ENCODE assay signal across 8 cellular contexts in the genomic region with DNA sequence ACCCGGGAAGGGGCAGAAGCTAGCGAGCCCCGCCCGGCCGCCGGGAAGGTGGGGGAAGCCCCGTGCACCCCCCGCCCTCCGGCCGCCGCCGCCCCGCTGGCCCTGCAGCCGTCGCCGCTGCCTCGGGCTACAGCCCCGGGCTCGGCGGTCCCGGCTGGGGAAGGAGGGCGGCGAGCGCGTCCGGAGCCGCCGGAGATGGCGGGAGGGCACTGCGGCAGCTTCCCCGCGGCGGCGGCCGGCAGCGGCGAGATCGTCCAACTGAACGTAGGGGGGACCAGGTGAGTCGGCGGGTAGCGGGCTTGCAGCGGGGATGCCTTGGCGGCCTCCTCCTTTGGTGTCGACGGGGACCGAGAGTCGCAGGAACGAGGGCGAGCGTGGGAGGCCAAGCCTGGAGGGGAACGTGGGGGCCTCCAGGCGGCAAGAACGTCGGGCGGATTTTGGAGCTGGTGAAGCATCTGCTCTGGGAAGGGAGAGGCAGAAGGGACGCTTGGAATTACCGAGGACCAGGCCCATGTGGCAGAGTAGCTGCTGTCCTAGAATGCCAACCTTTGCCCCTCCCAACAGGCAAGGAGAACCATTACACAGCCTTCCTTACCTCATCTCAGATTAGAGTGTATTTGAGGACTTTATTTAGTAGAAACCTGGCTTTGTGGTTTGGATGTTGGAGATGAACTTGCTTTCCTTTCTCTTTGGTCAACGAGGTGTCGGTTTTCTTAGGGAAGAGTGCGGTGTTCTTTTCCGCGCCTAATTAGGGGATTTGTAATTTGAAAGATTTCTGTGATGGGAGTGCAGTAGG. TPM values are rescaled to one million over a fixed set of nuclear protein-coding genes. Genes with fewer than 3 reads are reported as not detected.
DNase-seq lines count a peak whose midpoint lies in the region; ATAC-seq and TF ChIP-seq lines count a peak whose summit lies in the region.

No MANE protein-coding gene starts in this region.

- H3K27ac Mint-ChIP-seq in WTC11: peak overlapping the region; percentile 97

- in situ Hi-C loops in ACHN (cut with HindIII; ENCODE audit: low pct_ligation_motif_present, low pct_unique_long_range_greater_than_20kb, low sequenced_read_pairs): no loop called here

- no peaks in the 10 kb centered on the region for H3K36me3 Mint-ChIP-seq in WTC11

- peaks cover 44% of the 10 kb centered on the region for H3K4me1 Mint-ChIP-seq in WTC11

- CTCF ChIA-PET in WTC11 (lab: Charles Lee): no interaction called here

- POLR2A ChIA-PET in WTC11 (lab: Charles Lee): interaction anchor here (0.5 to 1.0 kb wide), 2 partner anchors 10 to 919 kb away, joined by 3 to 4 read pairs; no protein-coding TSS in a partner anchor

- ATAC-seq in GM18511 (IDR thresholded peaks at IDR 0.05; ENCODE audit: unreplicated experiment): peak; percentile 65
- peak; percentile 69 for ATAC-seq in HG02970 (IDR thresholded peaks at IDR 0.05; ENCODE audit: low FRiP score, unreplicated experiment)
- ATAC-seq in WTC11: peak; percentile 62

- peak overlapping the region; percentile 93 for H3K4me3 Mint-ChIP-seq in WTC11

- DNase-seq in ACHN (peak; percentile 70), NCI-H2029 treated with DMSO at 0.1 percent for 48 hours (lab: John Stamatoyannopoulos, UW) (peak; percentile 72), WTC11 (ENCODE audit: low spot score) (peak; percentile 62), dermis blood vessel endothelial cell (peak; percentile 58), lower leg skin (ENCODE audit: low spot score in 2 of 2) (peak in 1 of 2 donors; percentile 85)
- peak; percentile 23 to 37 for DNase-seq in stimulated activated CD4-positive, alpha-beta T cell treated with anti-CD3 and anti-CD28 coated beads, Interleukin-4, amount 100 ng/mL, for 48 hours (ENCODE audit: low read depth in 2 of 2)

- no peak for TF ChIP-seq POLR2A in lower leg skin (IDR thresholded peaks at IDR 0.05)

- peak overlapping the region; percentile 91 for H3K4me3 ChIP-seq in lower leg skin (ENCODE audit: low read depth, poor library complexity, severe bottlenecking)

- TF ChIP-seq CTCF in WTC11 (IDR thresholded peaks at IDR 0.05): no peak
- TF ChIP-seq CTCF in lower leg skin (IDR thresholded peaks at IDR 0.05): no peak

- no peaks in the 10 kb centered on the region for H3K27me3 Mint-ChIP-seq in WTC11 (ENCODE audit: low read depth)

- WGBS in lower leg skin, 2 donors: 0% methylated on average over 27 to 52 of the region's 63 CpGs

- H3K9me3 Mint-ChIP-seq in WTC11: no peaks in the 10 kb centered on the region

- intact Hi-C loops in lower leg skin (cut with DNase I; ENCODE audit: low total_unique reads): no loop called here

TF ChIP-seq in WTC11, 78 proteins besides CTCF, POLR2A, EP300 and RAD21 (continues in another document):
- TF ChIP-seq CREM (CRISPR knock-in tag; IDR thresholded peaks at IDR 0.05) (peak; percentile 32; the same call in 1 of the 2 replicates), CREB1 (CRISPR knock-in tag; IDR thresholded peaks at IDR 0.05) (no peak), ZNF232 (CRISPR knock-in tag; IDR thresholded peaks at IDR 0.05) (no peak), SP1 (CRISPR knock-in tag; conservative IDR thresholded peaks at IDR 0.05) (no peak; the same call in none of the 2 replicates), CBFB (CRISPR knock-in tag; IDR thresholded peaks at IDR 0.05; ENCODE audit: low read depth) (no peak)
- TF ChIP-seq, protein P1, sequence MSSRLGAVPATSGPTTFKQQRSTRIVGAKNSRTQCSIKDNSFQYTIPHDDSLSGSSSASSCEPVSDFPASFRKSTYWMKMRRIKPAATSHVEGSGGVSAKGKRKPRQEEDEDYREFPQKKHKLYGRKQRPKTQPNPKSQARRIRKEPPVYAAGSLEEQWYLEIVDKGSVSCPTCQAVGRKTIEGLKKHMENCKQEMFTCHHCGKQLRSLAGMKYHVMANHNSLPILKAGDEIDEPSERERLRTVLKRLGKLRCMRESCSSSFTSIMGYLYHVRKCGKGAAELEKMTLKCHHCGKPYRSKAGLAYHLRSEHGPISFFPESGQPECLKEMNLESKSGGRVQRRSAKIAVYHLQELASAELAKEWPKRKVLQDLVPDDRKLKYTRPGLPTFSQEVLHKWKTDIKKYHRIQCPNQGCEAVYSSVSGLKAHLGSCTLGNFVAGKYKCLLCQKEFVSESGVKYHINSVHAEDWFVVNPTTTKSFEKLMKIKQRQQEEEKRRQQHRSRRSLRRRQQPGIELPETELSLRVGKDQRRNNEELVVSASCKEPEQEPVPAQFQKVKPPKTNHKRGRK (CRISPR knock-in tag; IDR thresholded peaks at IDR 0.05; ENCODE audit: borderline replicate concordance): no peak
- TF ChIP-seq, protein P2, sequence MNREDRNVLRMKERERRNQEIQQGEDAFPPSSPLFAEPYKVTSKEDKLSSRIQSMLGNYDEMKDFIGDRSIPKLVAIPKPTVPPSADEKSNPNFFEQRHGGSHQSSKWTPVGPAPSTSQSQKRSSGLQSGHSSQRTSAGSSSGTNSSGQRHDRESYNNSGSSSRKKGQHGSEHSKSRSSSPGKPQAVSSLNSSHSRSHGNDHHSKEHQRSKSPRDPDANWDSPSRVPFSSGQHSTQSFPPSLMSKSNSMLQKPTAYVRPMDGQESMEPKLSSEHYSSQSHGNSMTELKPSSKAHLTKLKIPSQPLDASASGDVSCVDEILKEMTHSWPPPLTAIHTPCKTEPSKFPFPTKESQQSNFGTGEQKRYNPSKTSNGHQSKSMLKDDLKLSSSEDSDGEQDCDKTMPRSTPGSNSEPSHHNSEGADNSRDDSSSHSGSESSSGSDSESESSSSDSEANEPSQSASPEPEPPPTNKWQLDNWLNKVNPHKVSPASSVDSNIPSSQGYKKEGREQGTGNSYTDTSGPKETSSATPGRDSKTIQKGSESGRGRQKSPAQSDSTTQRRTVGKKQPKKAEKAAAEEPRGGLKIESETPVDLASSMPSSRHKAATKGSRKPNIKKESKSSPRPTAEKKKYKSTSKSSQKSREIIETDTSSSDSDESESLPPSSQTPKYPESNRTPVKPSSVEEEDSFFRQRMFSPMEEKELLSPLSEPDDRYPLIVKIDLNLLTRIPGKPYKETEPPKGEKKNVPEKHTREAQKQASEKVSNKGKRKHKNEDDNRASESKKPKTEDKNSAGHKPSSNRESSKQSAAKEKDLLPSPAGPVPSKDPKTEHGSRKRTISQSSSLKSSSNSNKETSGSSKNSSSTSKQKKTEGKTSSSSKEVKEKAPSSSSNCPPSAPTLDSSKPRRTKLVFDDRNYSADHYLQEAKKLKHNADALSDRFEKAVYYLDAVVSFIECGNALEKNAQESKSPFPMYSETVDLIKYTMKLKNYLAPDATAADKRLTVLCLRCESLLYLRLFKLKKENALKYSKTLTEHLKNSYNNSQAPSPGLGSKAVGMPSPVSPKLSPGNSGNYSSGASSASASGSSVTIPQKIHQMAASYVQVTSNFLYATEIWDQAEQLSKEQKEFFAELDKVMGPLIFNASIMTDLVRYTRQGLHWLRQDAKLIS (CRISPR knock-in tag; IDR thresholded peaks at IDR 0.05; ENCODE audit: borderline replicate concordance): no peak
- TF ChIP-seq, protein P3, sequence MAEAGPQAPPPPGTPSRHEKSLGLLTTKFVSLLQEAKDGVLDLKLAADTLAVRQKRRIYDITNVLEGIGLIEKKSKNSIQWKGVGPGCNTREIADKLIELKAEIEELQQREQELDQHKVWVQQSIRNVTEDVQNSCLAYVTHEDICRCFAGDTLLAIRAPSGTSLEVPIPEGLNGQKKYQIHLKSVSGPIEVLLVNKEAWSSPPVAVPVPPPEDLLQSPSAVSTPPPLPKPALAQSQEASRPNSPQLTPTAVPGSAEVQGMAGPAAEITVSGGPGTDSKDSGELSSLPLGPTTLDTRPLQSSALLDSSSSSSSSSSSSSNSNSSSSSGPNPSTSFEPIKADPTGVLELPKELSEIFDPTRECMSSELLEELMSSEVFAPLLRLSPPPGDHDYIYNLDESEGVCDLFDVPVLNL (CRISPR knock-in tag; IDR thresholded peaks at IDR 0.05; ENCODE audit: borderline replicate concordance, low read depth): no peak
- TF ChIP-seq, protein P4, sequence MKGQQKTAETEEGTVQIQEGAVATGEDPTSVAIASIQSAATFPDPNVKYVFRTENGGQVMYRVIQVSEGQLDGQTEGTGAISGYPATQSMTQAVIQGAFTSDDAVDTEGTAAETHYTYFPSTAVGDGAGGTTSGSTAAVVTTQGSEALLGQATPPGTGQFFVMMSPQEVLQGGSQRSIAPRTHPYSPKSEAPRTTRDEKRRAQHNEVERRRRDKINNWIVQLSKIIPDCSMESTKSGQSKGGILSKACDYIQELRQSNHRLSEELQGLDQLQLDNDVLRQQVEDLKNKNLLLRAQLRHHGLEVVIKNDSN (CRISPR knock-in tag; IDR thresholded peaks at IDR 0.05): no peak
- TF ChIP-seq, protein P5, sequence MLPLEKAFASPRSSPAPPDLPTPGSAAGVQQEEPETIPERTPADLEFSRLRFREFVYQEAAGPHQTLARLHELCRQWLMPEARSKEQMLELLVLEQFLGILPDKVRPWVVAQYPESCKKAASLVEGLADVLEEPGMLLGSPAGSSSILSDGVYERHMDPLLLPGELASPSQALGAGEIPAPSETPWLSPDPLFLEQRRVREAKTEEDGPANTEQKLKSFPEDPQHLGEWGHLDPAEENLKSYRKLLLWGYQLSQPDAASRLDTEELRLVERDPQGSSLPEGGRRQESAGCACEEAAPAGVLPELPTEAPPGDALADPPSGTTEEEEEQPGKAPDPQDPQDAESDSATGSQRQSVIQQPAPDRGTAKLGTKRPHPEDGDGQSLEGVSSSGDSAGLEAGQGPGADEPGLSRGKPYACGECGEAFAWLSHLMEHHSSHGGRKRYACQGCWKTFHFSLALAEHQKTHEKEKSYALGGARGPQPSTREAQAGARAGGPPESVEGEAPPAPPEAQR (CRISPR knock-in tag; IDR thresholded peaks at IDR 0.05): no peak
- TF ChIP-seq, protein P6, sequence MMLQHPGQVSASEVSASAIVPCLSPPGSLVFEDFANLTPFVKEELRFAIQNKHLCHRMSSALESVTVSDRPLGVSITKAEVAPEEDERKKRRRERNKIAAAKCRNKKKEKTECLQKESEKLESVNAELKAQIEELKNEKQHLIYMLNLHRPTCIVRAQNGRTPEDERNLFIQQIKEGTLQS (CRISPR knock-in tag; conservative IDR thresholded peaks at IDR 0.05): no peak

RNA-seq across cellular contexts. Expression of a gene that starts 0.6 kb away (rescaled TPM):
- total RNA-seq in WTC11 (2021) (46.8 to 55.6 TPM (median 48.4 TPM) in 3 replicates), dermis blood vessel endothelial cell (55.0 and 85.9 TPM in 2 replicates), lower leg skin (10 to 100 TPM; 20.4 to 32.4 (median 31.3) TPM)
